In the genomic region with DNA sequence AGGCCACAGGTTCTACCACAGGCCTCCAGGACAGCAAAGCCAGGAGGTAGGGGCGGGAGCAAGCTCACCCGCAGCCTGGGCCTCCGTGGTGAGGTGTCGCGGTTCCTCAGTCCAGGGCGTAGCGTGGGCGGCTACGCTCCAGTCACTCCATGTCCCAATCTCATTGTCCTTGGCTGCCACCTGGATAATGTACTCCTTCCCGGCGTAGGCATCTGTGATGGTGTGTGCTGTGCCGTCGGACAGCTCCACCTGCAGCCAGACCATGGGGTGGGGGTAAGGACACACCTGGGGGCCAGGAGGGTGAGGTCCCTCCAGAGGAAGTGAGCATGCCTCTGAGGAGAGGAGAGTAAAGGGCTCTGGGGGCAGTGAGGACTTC, we compare ENCODE assay signal across 2 cellular contexts.
TF ChIP-seq lines count a peak whose summit lies in the region.

No MANE protein-coding gene starts in this region.

TF ChIP-seq in Ishikawa, 13 proteins besides CTCF, POLR2A, EP300 and RAD21:
- TF ChIP-seq TCF12 (IDR thresholded peaks at IDR 0.05; ENCODE audit: low read depth) (peak; percentile 37; the same call in 1 of the 2 replicates), EGR1 (IDR thresholded peaks at IDR 0.05) (peak; percentile 97), CREB1 (IDR thresholded peaks at IDR 0.05; ENCODE audit: low read depth) (no peak)
- TF ChIP-seq, protein P1, sequence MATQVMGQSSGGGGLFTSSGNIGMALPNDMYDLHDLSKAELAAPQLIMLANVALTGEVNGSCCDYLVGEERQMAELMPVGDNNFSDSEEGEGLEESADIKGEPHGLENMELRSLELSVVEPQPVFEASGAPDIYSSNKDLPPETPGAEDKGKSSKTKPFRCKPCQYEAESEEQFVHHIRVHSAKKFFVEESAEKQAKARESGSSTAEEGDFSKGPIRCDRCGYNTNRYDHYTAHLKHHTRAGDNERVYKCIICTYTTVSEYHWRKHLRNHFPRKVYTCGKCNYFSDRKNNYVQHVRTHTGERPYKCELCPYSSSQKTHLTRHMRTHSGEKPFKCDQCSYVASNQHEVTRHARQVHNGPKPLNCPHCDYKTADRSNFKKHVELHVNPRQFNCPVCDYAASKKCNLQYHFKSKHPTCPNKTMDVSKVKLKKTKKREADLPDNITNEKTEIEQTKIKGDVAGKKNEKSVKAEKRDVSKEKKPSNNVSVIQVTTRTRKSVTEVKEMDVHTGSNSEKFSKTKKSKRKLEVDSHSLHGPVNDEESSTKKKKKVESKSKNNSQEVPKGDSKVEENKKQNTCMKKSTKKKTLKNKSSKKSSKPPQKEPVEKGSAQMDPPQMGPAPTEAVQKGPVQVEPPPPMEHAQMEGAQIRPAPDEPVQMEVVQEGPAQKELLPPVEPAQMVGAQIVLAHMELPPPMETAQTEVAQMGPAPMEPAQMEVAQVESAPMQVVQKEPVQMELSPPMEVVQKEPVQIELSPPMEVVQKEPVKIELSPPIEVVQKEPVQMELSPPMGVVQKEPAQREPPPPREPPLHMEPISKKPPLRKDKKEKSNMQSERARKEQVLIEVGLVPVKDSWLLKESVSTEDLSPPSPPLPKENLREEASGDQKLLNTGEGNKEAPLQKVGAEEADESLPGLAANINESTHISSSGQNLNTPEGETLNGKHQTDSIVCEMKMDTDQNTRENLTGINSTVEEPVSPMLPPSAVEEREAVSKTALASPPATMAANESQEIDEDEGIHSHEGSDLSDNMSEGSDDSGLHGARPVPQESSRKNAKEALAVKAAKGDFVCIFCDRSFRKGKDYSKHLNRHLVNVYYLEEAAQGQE (IDR thresholded peaks at IDR 0.05; ENCODE audit: low read depth): peak; percentile 53

TF ChIP-seq in H1, 55 proteins besides CTCF, POLR2A, EP300 and RAD21:
- TF ChIP-seq MAFK (IDR thresholded peaks at IDR 0.05; ENCODE audit: low read depth, low read length) (no peak), EZH2 (IDR thresholded peaks at IDR 0.05; ENCODE audit: low read depth, low read length, severe bottlenecking) (no peak), BRCA1 (IDR thresholded peaks at IDR 0.05; ENCODE audit: low read depth, low read length) (no peak), GTF2F1 (IDR thresholded peaks at IDR 0.05; ENCODE audit: borderline replicate concordance, low read depth, low read length) (no peak), ZNF274 (IDR thresholded peaks at IDR 0.05; ENCODE audit: borderline replicate concordance, extremely low read depth, low read length) (no peak), JUN (IDR thresholded peaks at IDR 0.05; ENCODE audit: low read depth, low read length) (no peak), JUND (IDR thresholded peaks at IDR 0.05; ENCODE audit: low read length) (no peak), KDM4A (IDR thresholded peaks at IDR 0.05; ENCODE audit: low read depth, low read length, severe bottlenecking) (no peak), TBP (IDR thresholded peaks at IDR 0.05; ENCODE audit: low read depth, low read length) (no peak), CTBP2 (IDR thresholded peaks at IDR 0.05; ENCODE audit: borderline replicate concordance, insufficient read depth, insufficient read length, low read length) (no peak), GABPA (IDR thresholded peaks at IDR 0.05; ENCODE audit: borderline replicate concordance, insufficient read depth, low read length) (no peak), CBX8 (IDR thresholded peaks at IDR 0.05; ENCODE audit: borderline replicate concordance, low read depth, low read length) (no peak)
- TF ChIP-seq, protein P2, sequence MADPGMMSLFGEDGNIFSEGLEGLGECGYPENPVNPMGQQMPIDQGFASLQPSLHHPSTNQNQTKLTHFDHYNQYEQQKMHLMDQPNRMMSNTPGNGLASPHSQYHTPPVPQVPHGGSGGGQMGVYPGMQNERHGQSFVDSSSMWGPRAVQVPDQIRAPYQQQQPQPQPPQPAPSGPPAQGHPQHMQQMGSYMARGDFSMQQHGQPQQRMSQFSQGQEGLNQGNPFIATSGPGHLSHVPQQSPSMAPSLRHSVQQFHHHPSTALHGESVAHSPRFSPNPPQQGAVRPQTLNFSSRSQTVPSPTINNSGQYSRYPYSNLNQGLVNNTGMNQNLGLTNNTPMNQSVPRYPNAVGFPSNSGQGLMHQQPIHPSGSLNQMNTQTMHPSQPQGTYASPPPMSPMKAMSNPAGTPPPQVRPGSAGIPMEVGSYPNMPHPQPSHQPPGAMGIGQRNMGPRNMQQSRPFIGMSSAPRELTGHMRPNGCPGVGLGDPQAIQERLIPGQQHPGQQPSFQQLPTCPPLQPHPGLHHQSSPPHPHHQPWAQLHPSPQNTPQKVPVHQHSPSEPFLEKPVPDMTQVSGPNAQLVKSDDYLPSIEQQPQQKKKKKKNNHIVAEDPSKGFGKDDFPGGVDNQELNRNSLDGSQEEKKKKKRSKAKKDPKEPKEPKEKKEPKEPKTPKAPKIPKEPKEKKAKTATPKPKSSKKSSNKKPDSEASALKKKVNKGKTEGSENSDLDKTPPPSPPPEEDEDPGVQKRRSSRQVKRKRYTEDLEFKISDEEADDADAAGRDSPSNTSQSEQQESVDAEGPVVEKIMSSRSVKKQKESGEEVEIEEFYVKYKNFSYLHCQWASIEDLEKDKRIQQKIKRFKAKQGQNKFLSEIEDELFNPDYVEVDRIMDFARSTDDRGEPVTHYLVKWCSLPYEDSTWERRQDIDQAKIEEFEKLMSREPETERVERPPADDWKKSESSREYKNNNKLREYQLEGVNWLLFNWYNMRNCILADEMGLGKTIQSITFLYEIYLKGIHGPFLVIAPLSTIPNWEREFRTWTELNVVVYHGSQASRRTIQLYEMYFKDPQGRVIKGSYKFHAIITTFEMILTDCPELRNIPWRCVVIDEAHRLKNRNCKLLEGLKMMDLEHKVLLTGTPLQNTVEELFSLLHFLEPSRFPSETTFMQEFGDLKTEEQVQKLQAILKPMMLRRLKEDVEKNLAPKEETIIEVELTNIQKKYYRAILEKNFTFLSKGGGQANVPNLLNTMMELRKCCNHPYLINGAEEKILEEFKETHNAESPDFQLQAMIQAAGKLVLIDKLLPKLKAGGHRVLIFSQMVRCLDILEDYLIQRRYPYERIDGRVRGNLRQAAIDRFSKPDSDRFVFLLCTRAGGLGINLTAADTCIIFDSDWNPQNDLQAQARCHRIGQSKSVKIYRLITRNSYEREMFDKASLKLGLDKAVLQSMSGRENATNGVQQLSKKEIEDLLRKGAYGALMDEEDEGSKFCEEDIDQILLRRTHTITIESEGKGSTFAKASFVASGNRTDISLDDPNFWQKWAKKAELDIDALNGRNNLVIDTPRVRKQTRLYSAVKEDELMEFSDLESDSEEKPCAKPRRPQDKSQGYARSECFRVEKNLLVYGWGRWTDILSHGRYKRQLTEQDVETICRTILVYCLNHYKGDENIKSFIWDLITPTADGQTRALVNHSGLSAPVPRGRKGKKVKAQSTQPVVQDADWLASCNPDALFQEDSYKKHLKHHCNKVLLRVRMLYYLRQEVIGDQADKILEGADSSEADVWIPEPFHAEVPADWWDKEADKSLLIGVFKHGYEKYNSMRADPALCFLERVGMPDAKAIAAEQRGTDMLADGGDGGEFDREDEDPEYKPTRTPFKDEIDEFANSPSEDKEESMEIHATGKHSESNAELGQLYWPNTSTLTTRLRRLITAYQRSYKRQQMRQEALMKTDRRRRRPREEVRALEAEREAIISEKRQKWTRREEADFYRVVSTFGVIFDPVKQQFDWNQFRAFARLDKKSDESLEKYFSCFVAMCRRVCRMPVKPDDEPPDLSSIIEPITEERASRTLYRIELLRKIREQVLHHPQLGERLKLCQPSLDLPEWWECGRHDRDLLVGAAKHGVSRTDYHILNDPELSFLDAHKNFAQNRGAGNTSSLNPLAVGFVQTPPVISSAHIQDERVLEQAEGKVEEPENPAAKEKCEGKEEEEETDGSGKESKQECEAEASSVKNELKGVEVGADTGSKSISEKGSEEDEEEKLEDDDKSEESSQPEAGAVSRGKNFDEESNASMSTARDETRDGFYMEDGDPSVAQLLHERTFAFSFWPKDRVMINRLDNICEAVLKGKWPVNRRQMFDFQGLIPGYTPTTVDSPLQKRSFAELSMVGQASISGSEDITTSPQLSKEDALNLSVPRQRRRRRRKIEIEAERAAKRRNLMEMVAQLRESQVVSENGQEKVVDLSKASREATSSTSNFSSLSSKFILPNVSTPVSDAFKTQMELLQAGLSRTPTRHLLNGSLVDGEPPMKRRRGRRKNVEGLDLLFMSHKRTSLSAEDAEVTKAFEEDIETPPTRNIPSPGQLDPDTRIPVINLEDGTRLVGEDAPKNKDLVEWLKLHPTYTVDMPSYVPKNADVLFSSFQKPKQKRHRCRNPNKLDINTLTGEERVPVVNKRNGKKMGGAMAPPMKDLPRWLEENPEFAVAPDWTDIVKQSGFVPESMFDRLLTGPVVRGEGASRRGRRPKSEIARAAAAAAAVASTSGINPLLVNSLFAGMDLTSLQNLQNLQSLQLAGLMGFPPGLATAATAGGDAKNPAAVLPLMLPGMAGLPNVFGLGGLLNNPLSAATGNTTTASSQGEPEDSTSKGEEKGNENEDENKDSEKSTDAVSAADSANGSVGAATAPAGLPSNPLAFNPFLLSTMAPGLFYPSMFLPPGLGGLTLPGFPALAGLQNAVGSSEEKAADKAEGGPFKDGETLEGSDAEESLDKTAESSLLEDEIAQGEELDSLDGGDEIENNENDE (IDR thresholded peaks at IDR 0.05; ENCODE audit: insufficient replicate concordance, low read length): no peak
- TF ChIP-seq, protein P3, sequence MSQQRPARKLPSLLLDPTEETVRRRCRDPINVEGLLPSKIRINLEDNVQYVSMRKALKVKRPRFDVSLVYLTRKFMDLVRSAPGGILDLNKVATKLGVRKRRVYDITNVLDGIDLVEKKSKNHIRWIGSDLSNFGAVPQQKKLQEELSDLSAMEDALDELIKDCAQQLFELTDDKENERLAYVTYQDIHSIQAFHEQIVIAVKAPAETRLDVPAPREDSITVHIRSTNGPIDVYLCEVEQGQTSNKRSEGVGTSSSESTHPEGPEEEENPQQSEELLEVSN (IDR thresholded peaks at IDR 0.05): no peak
- TF ChIP-seq, protein P4, sequence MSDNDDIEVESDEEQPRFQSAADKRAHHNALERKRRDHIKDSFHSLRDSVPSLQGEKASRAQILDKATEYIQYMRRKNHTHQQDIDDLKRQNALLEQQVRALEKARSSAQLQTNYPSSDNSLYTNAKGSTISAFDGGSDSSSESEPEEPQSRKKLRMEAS (IDR thresholded peaks at IDR 0.05): no peak
